In genomic region chr3:58998476-58999117, GRCh38 we compare ENCODE assay signal across 9 cellular contexts. TPM values are rescaled to one million over a fixed set of nuclear protein-coding genes. Genes with fewer than 3 reads are reported as not detected.
A peak's percentile ranks its signal among the peaks of the same experiment; 100 is the strongest.
DNase-seq lines count a peak whose midpoint lies in the region; ATAC-seq and TF ChIP-seq lines count a peak whose summit lies in the region.
"Had no signal": no experiment of that assay in that cellular context is flagged by ENCODE, and none has a peak within 500 bp of the region (broad histone marks: within the 10 kb centered on the region; RNA-seq: fewer than 3 reads in every experiment).

No MANE protein-coding gene starts in this region.

- no peaks in the 10 kb centered on the region for H3K9me3 Mint-ChIP-seq in activated T-helper 17 cell treated with anti-CD3 and anti-CD28 coated beads, Interleukin-2, amount 50 U/mL, for 72 hours

- peak overlapping the region; percentile 30 for H3K27ac Mint-ChIP-seq in activated T-helper 17 cell treated with anti-CD3 and anti-CD28 coated beads, Interleukin-2, amount 50 U/mL, for 72 hours

- H3K4me3 ChIP-seq in BJ (ENCODE audit: low read depth, low read length), result no peak overlapping the region

- DNase-seq in BJ (ENCODE audit: low read depth) (peak; percentile 85), kidney tubule cell (ENCODE audit: low spot score) (peak; percentile 99), left lobe of liver (ENCODE audit: low spot score) (no peak), NCI-H345 treated with DMSO at 0.1 percent for 48 hours (lab: John Stamatoyannopoulos, UW; ENCODE audit: unreplicated experiment) (no peak), T-helper 9 cell (no peak)
- DNase-seq: activated CD4-positive, alpha-beta T cell treated with anti-CD3 and anti-CD28 coated beads for 1 hour had no signal

- ATAC-seq in HG03175 (IDR thresholded peaks at IDR 0.05; ENCODE audit: unreplicated experiment) (peak; percentile 58), left lobe of liver (no peak), GM18907 (IDR thresholded peaks at IDR 0.05; ENCODE audit: unreplicated experiment) (no peak)
- ATAC-seq in activated T-helper 17 cell treated with anti-CD3 and anti-CD28 coated beads, Interleukin-2, amount 50 U/mL, for 72 hours (replicated peaks), result peak; percentile 100

- H3K4me1 Mint-ChIP-seq in activated T-helper 17 cell treated with anti-CD3 and anti-CD28 coated beads, Interleukin-2, amount 50 U/mL, for 72 hours, result peaks cover 6% of the 10 kb centered on the region

- peaks cover 1% of the 10 kb centered on the region for H3K27me3 Mint-ChIP-seq in activated T-helper 17 cell treated with anti-CD3 and anti-CD28 coated beads, Interleukin-2, amount 50 U/mL, for 72 hours

- CTCF ChIA-PET in BJ (lab: Yijun Ruan, JAX), result interaction anchor here (0.5 to 6.0 kb wide), 9 partner anchors 8 to 859 kb away, joined by 3 to 36 read pairs (median 4); no protein-coding TSS in a partner anchor

- no peaks in the 10 kb centered on the region for H3K36me3 Mint-ChIP-seq in activated T-helper 17 cell treated with anti-CD3 and anti-CD28 coated beads, Interleukin-2, amount 50 U/mL, for 72 hours (ENCODE audit: low read depth)

- H3K36me3 ChIP-seq in BJ (ENCODE audit: control insufficient read depth, insufficient read depth, low read length), result no peaks in the 10 kb centered on the region

- H3K27me3 ChIP-seq in BJ (ENCODE audit: control insufficient read depth, insufficient read depth, low read length), result no peaks in the 10 kb centered on the region

- no peak overlapping the region for H3K4me3 Mint-ChIP-seq in activated T-helper 17 cell treated with anti-CD3 and anti-CD28 coated beads, Interleukin-2, amount 50 U/mL, for 72 hours

- POLR2A ChIA-PET in BJ (lab: Charles Lee), result interaction anchor here (0.6 kb wide), 2 partner anchors 168 to 636 kb away, joined by 4 to 5 read pairs; no protein-coding TSS in a partner anchor

- no peak for TF ChIP-seq CTCF in BJ (IDR thresholded peaks at IDR 0.05; ENCODE audit: insufficient read depth, low read depth, low read length)

RNA-seq across cellular contexts. Expression of gene CFAP20DC, which starts 51.2 kb away (rescaled TPM):
- polyA plus RNA-seq in BJ (2011; rRNA removed), result 0.81 and 2.2 TPM in 2 replicates
- polyA minus RNA-seq in BJ (2011; rRNA and poly(A)+ RNA removed), result 0.57 and 0.62 TPM in 2 replicates
- 1 to 10 TPM; 1.8 to 6.2 TPM for total RNA-seq in activated T-helper 17 cell treated with anti-CD3 and anti-CD28 coated beads, Interleukin-2, amount 50 U/mL, for 72 hours
- total RNA-seq in left lobe of liver, result 1.2 TPM

Comparison
In these comparisons a context has a peak if more than half of its experiments do, and no peak if none do; other contexts are left out.
1. DNase-seq: peak in BJ (single experiment) and kidney tubule cell (single experiment); none in left lobe of liver (single experiment), NCI-H345 treated with DMSO at 0.1 percent for 48 hours (single experiment) and T-helper 9 cell (single experiment).
2. ATAC-seq: peak in HG03175 (single experiment) and activated T-helper 17 cell treated with anti-CD3 and anti-CD28 coated beads, Interleukin-2, amount 50 U/mL, for 72 hours (single experiment); none in left lobe of liver (single experiment) and GM18907 (single experiment).